17 cellular contexts compared by ENCODE assay signal in the genomic region with DNA sequence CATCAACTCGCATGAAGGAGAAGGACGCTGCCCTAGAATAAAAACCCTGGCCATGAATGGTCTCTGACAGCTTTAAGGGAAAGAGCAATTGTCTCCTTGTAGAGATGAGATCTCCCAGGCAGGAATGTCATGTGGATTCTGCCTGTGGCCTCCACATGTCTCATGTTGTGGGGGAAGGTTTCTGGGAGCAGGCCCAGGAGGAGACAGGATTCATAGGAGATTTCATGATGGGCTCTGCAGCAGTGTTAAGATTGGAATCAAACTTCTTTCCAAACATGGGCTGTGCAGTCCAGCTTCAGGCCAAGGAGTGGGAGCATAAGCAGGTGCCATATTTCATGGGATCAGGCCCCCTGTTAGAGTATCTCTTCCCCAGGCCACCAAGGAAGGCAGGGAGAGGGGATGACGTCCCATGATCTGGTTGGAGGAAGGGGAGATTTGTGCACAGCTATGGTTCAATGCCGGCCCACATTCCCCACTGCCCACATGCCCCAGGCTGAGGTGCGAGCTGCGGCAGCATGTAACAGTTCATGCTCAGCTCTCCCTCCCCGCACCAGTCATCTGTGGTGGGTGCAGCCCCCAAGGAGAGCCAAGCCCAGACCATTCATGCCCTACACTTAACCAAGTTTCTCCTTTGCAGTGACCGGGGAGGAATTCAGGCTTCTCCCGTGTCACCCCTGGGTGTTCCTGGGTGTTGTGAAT. TPM values are rescaled to one million over a fixed set of nuclear protein-coding genes. Genes with fewer than 3 reads are reported as not detected.
DNase-seq lines count a peak whose midpoint lies in the region; ATAC-seq, FAIRE-seq and TF ChIP-seq lines count a peak whose summit lies in the region.
"Had no signal": no experiment of that assay in that cellular context is flagged by ENCODE, and none has a peak within 500 bp of the region (broad histone marks: within the 10 kb centered on the region; RNA-seq: fewer than 3 reads in every experiment).

No MANE protein-coding gene starts in this region.

- WGBS in trophoblast cell (ENCODE audit: extremely low coverage, insufficient coverage, insufficient read length) = no CpG with 5 or more reads among the region's 9 CpGs

- no peak overlapping the region for H4K12ac ChIP-seq in trophoblast cell (ENCODE audit: low read depth, low read length)

- peak overlapping the region; percentile 21 for H3K4ac ChIP-seq in trophoblast cell (ENCODE audit: low read depth, low read length)

- no peak overlapping the region for H3K9ac ChIP-seq in trophoblast cell (ENCODE audit: low read length)

- peak overlapping the region; percentile 58 for H2BK12ac ChIP-seq in trophoblast cell (ENCODE audit: low read length)

- no peak for ATAC-seq in lower lobe of right lung
- ATAC-seq in HG02610 (IDR thresholded peaks at IDR 0.05; ENCODE audit: unreplicated experiment) = no peak
- ATAC-seq: A549, HepG2 had no signal

- no peak overlapping the region for H3K4me2 ChIP-seq in trophoblast cell (ENCODE audit: low read length)
- H3K4me2 ChIP-seq: A549 had no signal

- no peak overlapping the region for H3K23ac ChIP-seq in trophoblast cell (ENCODE audit: low read length)

- H2AK5ac ChIP-seq in trophoblast cell (ENCODE audit: low read length) = peak overlapping the region; percentile 46

- peak overlapping the region; percentile 36 for H4K8ac ChIP-seq in trophoblast cell (ENCODE audit: low read depth, low read length)

- TF ChIP-seq CTCF in bronchial epithelial cell (IDR thresholded peaks at IDR 0.05; ENCODE audit: insufficient read depth, low read length, severe bottlenecking) (no peak), lower lobe of right lung (IDR thresholded peaks at IDR 0.05) (no peak)

- peaks cover 47% of the 10 kb centered on the region for H3K79me1 ChIP-seq in trophoblast cell (ENCODE audit: low read length)

- H3K18ac ChIP-seq in trophoblast cell (ENCODE audit: low read length) = peak overlapping the region; percentile 41

- intact Hi-C loops in lower lobe of right lung (cut with DNase I) = no loop called here

- H3K4me3 ChIP-seq in bronchial epithelial cell (ENCODE audit: low read depth, low read length) (no peak overlapping the region), lower lobe of right lung (no peak overlapping the region), trophoblast cell (ENCODE audit: low read depth, low read length) (no peak overlapping the region)
- H3K4me3 ChIP-seq: A549 had no signal

- H3K79me2 ChIP-seq in trophoblast cell (ENCODE audit: control insufficient read depth, insufficient read depth, low read length, poor library complexity) = peaks cover 4% of the 10 kb centered on the region

- no peak overlapping the region for H2AFZ ChIP-seq in trophoblast cell (ENCODE audit: insufficient read depth, low read length, poor library complexity)

- H3K9me3 ChIP-seq in lower lobe of right lung = no peaks in the 10 kb centered on the region
- no peaks in the 10 kb centered on the region for H3K9me3 ChIP-seq in trophoblast cell (ENCODE audit: insufficient read depth, low read depth, low read length)
- H3K9me3 ChIP-seq: A549, Caco-2 had no signal

- peak overlapping the region; percentile 59 for H3K14ac ChIP-seq in trophoblast cell (ENCODE audit: low read length)

- peak overlapping the region; percentile 75 for H4K91ac ChIP-seq in trophoblast cell (ENCODE audit: low read depth, low read length)

- H3K27ac ChIP-seq in lower lobe of right lung (no peak overlapping the region), trophoblast cell (ENCODE audit: low read depth, low read length) (peak overlapping the region; percentile 25)
- H3K27ac ChIP-seq: A549 had no signal

- no peak for DNase-seq in bronchial epithelial cell (ENCODE audit: low read depth)
- peak; percentile 20 for DNase-seq in lower lobe of right lung
- no peak for DNase-seq in trophoblast cell
- no peak for DNase-seq in H4 (ENCODE audit: low spot score)
- DNase-seq in NCI-H2081 (lab: John Stamatoyannopoulos, UW) = no peak
- DNase-seq in effector CD8-positive, alpha-beta T cell (lab: John Stamatoyannopoulos, UW) = no peak
- DNase-seq: Caco-2; CD8-positive, alpha-beta memory T cell; DND-41; H7 had no signal

- peak; percentile 32 for FAIRE-seq in bronchial epithelial cell (lab: Jason Lieb, UNC)
- FAIRE-seq: A549, HepG2, HTR-8/SVneo had no signal

- H3K27me3 ChIP-seq in bronchial epithelial cell (ENCODE audit: control insufficient read depth, insufficient read depth, low read length) (peaks cover 10% of the 10 kb centered on the region), lower lobe of right lung (ENCODE audit: low read depth) (no peaks in the 10 kb centered on the region), trophoblast cell (ENCODE audit: insufficient read depth, low read length) (no peaks in the 10 kb centered on the region)

- H2BK5ac ChIP-seq in trophoblast cell (ENCODE audit: low read depth, low read length, poor library complexity) = peak overlapping the region; percentile 53

- no peaks in the 10 kb centered on the region for H3K36me3 ChIP-seq in bronchial epithelial cell (ENCODE audit: control insufficient read depth, insufficient read depth, low read length)
- no peaks in the 10 kb centered on the region for H3K36me3 ChIP-seq in lower lobe of right lung
- H3K36me3 ChIP-seq in trophoblast cell (ENCODE audit: control insufficient read depth in 1 of 2, insufficient read depth in 2 of 2, low read length in 2 of 2) = peaks cover 0 to 2% of the 10 kb centered on the region in 2 experiments

- no peaks in the 10 kb centered on the region for H3K4me1 ChIP-seq in lower lobe of right lung
- H3K4me1 ChIP-seq in trophoblast cell (ENCODE audit: control insufficient read depth in 1 of 2, insufficient read depth in 2 of 2, low read length in 2 of 2) = peaks cover 56 to 61% of the 10 kb centered on the region in 2 experiments
- H3K4me1 ChIP-seq: A549, Caco-2 had no signal

- peak overlapping the region; percentile 65 for H2BK120ac ChIP-seq in trophoblast cell (ENCODE audit: insufficient read depth, low read length, poor library complexity)

RNA-seq across cellular contexts. Expression of a gene that starts 42.5 kb away (rescaled TPM):
- total RNA-seq in bronchial epithelial cell = not detected in 2 replicates
- total RNA-seq in lower lobe of right lung = not detected
- 9.5 and 10.1 TPM in 2 replicates for polyA plus RNA-seq in trophoblast cell (2013)
- total RNA-seq in H4 (2014; rRNA removed; shearing (Covaris generic)) = 0.46 TPM in 1 of 2 replicates, not detected in the other
- total RNA-seq: Caco-2; CD8-positive, alpha-beta memory T cell; HepG2 had no signal
- polyA plus RNA-seq: AG04450, BJ, CD14-positive monocyte, HepG2 had no signal

RNA-seq across cellular contexts. Expression of a gene that starts 52.3 kb away (rescaled TPM):
- 0.26 TPM in 2 replicates for total RNA-seq in bronchial epithelial cell
- 12.7 TPM for total RNA-seq in lower lobe of right lung
- polyA plus RNA-seq in trophoblast cell (2013) = 1.0 and 1.2 TPM in 2 replicates
- 0.80 and 1.1 TPM in 2 replicates for total RNA-seq in H4 (2014; rRNA removed; shearing (Covaris generic))
- total RNA-seq: Caco-2, HepG2 had no signal
- polyA plus RNA-seq: AG04450, BJ, CD14-positive monocyte, HepG2 had no signal
